In the genomic region with DNA sequence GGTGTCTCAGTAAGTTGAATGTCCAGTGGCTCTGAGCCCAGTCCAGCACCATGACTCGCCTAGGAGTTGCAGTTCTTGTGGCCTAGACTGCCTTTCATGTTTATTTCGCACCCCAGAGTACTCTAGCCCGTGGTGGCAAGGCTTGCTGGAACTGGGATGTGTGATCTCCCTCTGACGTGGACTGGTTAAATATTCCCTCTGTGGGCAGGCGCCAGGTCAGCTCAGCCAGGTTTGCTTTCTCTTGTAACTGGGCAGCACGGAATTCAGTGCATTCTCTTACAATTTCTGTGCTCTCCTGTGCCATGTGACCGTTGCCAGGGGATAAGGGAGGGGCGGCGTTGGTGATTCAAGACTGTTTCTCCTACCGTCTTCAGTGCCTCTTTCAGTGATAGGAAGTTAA, we compare ENCODE assay signal across 27 cellular contexts.
"Had no signal": no experiment of that assay in that cellular context is flagged by ENCODE, and none has a peak within 500 bp of the region (broad histone marks: within the 10 kb centered on the region; RNA-seq: fewer than 3 reads in every experiment).

No MANE protein-coding gene starts in this region.

- H3K27me3 Mint-ChIP-seq: activated CD4-positive, alpha-beta T cell treated with anti-CD3 and anti-CD28 coated beads, Interleukin-2, amount 10 ng/mL, durations not matched to agents 7 days and 5 days; activated naive CD8-positive, alpha-beta T cell; central memory CD8-positive, alpha-beta T cell; effector memory CD8-positive, alpha-beta T cell; naive B cell; progenitor cell of endocrine pancreas; T-cell had no signal

- H3K4me1 Mint-ChIP-seq: activated CD4-positive, alpha-beta T cell treated with anti-CD3 and anti-CD28 coated beads, Interleukin-2, amount 10 ng/mL, durations not matched to agents 7 days and 5 days; T-cell had no signal

- H3K27ac Mint-ChIP-seq: activated CD4-positive, alpha-beta T cell treated with anti-CD3 and anti-CD28 coated beads, Interleukin-2, amount 10 ng/mL, durations not matched to agents 7 days and 5 days; activated naive CD8-positive, alpha-beta T cell; activated T-helper 2 cell treated with anti-CD3 and anti-CD28 coated beads, Interferon-gamma antibody, Interleukin-2, Interleukin-4, amounts not matched to agents 10 μg/mL and 5 μg/mL and 100 μg/mL, durations not matched to agents 14 hours and 24 hours and 36 hours; effector memory CD8-positive, alpha-beta T cell; progenitor cell of endocrine pancreas; T-cell; T-helper 2 cell treated with Interferon-gamma antibody and Interleukin-4, amounts not matched to agents 5 μg/mL and 100 μg/mL, for 36 hours had no signal

- H3K9me3 ChIP-seq: adrenal gland, ascending aorta, breast epithelium, esophagus squamous epithelium, gastroesophageal sphincter, heart left ventricle, lower lobe of right lung, mucosa of descending colon, upper lobe of right lung had no signal

- H3K4me3 Mint-ChIP-seq: activated CD4-positive, alpha-beta T cell treated with anti-CD3 and anti-CD28 coated beads, Interleukin-2, amount 10 ng/mL, durations not matched to agents 7 days and 5 days; activated naive CD8-positive, alpha-beta T cell; central memory CD8-positive, alpha-beta T cell; effector memory CD8-positive, alpha-beta T cell; naive B cell; T-cell; T-helper 2 cell treated with Interferon-gamma antibody and Interleukin-4, amounts not matched to agents 5 μg/mL and 100 μg/mL, for 36 hours had no signal

- DNase-seq: activated CD4-positive, alpha-beta T cell treated with anti-CD3 and anti-CD28 coated beads, Interleukin-2, amount 10 ng/mL, durations not matched to agents 7 days and 5 days; activated CD4-positive, CD25-positive, alpha-beta regulatory T cell treated with anti-CD3 and anti-CD28 coated beads, Interleukin-2, amount 50 U/mL, for 72 hours; activated naive CD4-positive, alpha-beta T cell; activated T-cell treated with anti-CD3 and anti-CD28 coated beads, Interleukin-2, amount 50 U/mL, for 1 hour; adrenal gland; dorsolateral prefrontal cortex; effector memory CD8-positive, alpha-beta T cell; esophagus squamous epithelium; heart left ventricle; left colon; lower lobe of right lung; mesendoderm; mucosa of descending colon; naive B cell; stimulated activated CD4-positive, alpha-beta T cell treated with anti-CD3 and anti-CD28 coated beads, Interleukin-4, amount 100 ng/mL, for 24 hours; stimulated activated naive CD8-positive, alpha-beta T cell treated with anti-CD3 and anti-CD28 coated beads, Interleukin-15, Interleukin-2, amounts not matched to agents 100 U/mL and 50 U/mL, for 24 hours; T-cell; upper lobe of right lung; WERI-Rb-1 had no signal

- ATAC-seq: effector memory CD8-positive, alpha-beta T cell; gastroesophageal sphincter; heart left ventricle; left colon; lower lobe of right lung; mucosa of descending colon; stimulated activated naive CD8-positive, alpha-beta T cell treated with anti-CD3 and anti-CD28 coated beads, Interleukin-15, Interleukin-2, amounts not matched to agents 100 U/mL and 50 U/mL, for 24 hours; T-cell; upper lobe of right lung had no signal

- H3K27ac ChIP-seq: adrenal gland, ascending aorta, breast epithelium, dorsolateral prefrontal cortex, esophagus squamous epithelium, gastroesophageal sphincter, heart left ventricle, lower lobe of right lung, upper lobe of right lung, WERI-Rb-1 had no signal

- H3K4me1 ChIP-seq: ascending aorta, breast epithelium, esophagus squamous epithelium, lower lobe of right lung, upper lobe of right lung had no signal

- H3K9me3 Mint-ChIP-seq: activated CD4-positive, alpha-beta T cell treated with anti-CD3 and anti-CD28 coated beads, Interleukin-2, amount 10 ng/mL, durations not matched to agents 7 days and 5 days; activated T-helper 2 cell treated with anti-CD3 and anti-CD28 coated beads, Interferon-gamma antibody, Interleukin-2, Interleukin-4, amounts not matched to agents 10 μg/mL and 5 μg/mL and 100 μg/mL, durations not matched to agents 14 hours and 24 hours and 36 hours; central memory CD8-positive, alpha-beta T cell; effector memory CD8-positive, alpha-beta T cell; naive B cell; T-cell had no signal

- H3K36me3 ChIP-seq: adrenal gland, breast epithelium, lower lobe of right lung, upper lobe of right lung, WERI-Rb-1 had no signal

- H3K27me3 ChIP-seq: adrenal gland, ascending aorta, breast epithelium, dorsolateral prefrontal cortex, esophagus squamous epithelium, gastroesophageal sphincter, heart left ventricle, upper lobe of right lung had no signal

- H3K4me3 ChIP-seq: adrenal gland, ascending aorta, breast epithelium, dorsolateral prefrontal cortex, esophagus squamous epithelium, gastroesophageal sphincter, heart left ventricle, lower lobe of right lung, mucosa of descending colon, upper lobe of right lung had no signal
